In genomic region chr1:154468480-154469240, GRCh38 we compare ENCODE assay signal across 17 cellular contexts. TPM values are rescaled to one million over a fixed set of nuclear protein-coding genes. Genes with fewer than 3 reads are reported as not detected.
DNase-seq lines count a peak whose midpoint lies in the region; ATAC-seq and TF ChIP-seq lines count a peak whose summit lies in the region.
"Had no signal": no experiment of that assay in that cellular context is flagged by ENCODE, and none has a peak within 500 bp of the region (broad histone marks: within the 10 kb centered on the region; RNA-seq: fewer than 3 reads in every experiment).

No MANE protein-coding gene starts in this region.

- H3K36me3 ChIP-seq in right lobe of liver (peaks cover 0 to 45% (median 14%) of the 10 kb centered on the region in 4 donors), mesendoderm (ENCODE audit: control insufficient read depth, insufficient read depth, low read length) (no peaks in the 10 kb centered on the region)

- H3K27me3 ChIP-seq in right lobe of liver (no peaks in the 10 kb centered on the region), mesendoderm (ENCODE audit: insufficient read depth, low read length, poor library complexity) (no peaks in the 10 kb centered on the region)
- H3K27me3 ChIP-seq: testis had no signal

- no peaks in the 10 kb centered on the region for H3K79me2 ChIP-seq in mesendoderm (ENCODE audit: control insufficient read depth, insufficient read depth, low read length)

- no peaks in the 10 kb centered on the region for H3K9me3 ChIP-seq in right lobe of liver
- H3K9me3 ChIP-seq: testis had no signal

- peak overlapping the region; percentile 44 for H3K27ac ChIP-seq in caudate nucleus (ENCODE audit: low read depth, low read length)
- peak overlapping the region in 1 of 3 donors; percentile 26 for H3K27ac ChIP-seq in right lobe of liver
- H3K27ac ChIP-seq in mesendoderm (ENCODE audit: low read depth, low read length) = no peak overlapping the region

- no peak overlapping the region for H2BK15ac ChIP-seq in mesendoderm (replicated peaks; ENCODE audit: low read depth)

- H3K36me3 Mint-ChIP-seq in natural killer cell treated with Interleukin-12 subunit alpha and Interleukin-12 subunit beta and Interleukin-15 and Interleukin-18, amount 100 ng/mL, for 72 hours = no peaks in the 10 kb centered on the region
- no peaks in the 10 kb centered on the region for H3K36me3 Mint-ChIP-seq in natural killer cell
- H3K36me3 Mint-ChIP-seq: CD8-positive, alpha-beta memory T cell had no signal

- in situ Hi-C loops in GM13976 (cut with MboI; ENCODE audit: low sequenced_read_pairs, unreplicated experiment) = no loop called here

- no peak overlapping the region for H2BK120ac ChIP-seq in mesendoderm (ENCODE audit: low read depth, low read length)

- H3K4ac ChIP-seq in mesendoderm (ENCODE audit: low read depth, low read length) = no peak overlapping the region

- no peak overlapping the region for H3K23ac ChIP-seq in mesendoderm (ENCODE audit: low read length)

- no peak overlapping the region for H3K4me2 ChIP-seq in mesendoderm (ENCODE audit: low read length)

- H3K4me3 ChIP-seq in right lobe of liver (no peak overlapping the region), mesendoderm (ENCODE audit: low read length) (no peak overlapping the region)
- H3K4me3 ChIP-seq: testis had no signal

- TF ChIP-seq POLR2A in right lobe of liver (IDR thresholded peaks at IDR 0.05) = no peak

- H3K79me1 ChIP-seq in mesendoderm (ENCODE audit: low read length) = no peaks in the 10 kb centered on the region

- H2AK5ac ChIP-seq in mesendoderm (ENCODE audit: low read length) = no peak overlapping the region

- no peak overlapping the region for H3K4me3 Mint-ChIP-seq in natural killer cell treated with Interleukin-12 subunit alpha and Interleukin-12 subunit beta and Interleukin-15 and Interleukin-18, amount 100 ng/mL, for 72 hours
- H3K4me3 Mint-ChIP-seq in natural killer cell = no peak overlapping the region
- H3K4me3 Mint-ChIP-seq: activated T-cell treated with anti-CD3 and anti-CD28 coated beads, Interleukin-2, amount 50 U/mL, for 24 hours had no signal

- H2BK5ac ChIP-seq in mesendoderm (ENCODE audit: low read length) = no peak overlapping the region

- intact Hi-C loops in natural killer cell (cut with micrococcal nuclease) = no loop called here
- intact Hi-C loops in right lobe of liver (cut with DNase I) = no loop called here

- peak overlapping the region; percentile 45 to 88 for H3K27ac Mint-ChIP-seq in natural killer cell treated with Interleukin-12 subunit alpha and Interleukin-12 subunit beta and Interleukin-15 and Interleukin-18, amount 100 ng/mL, for 72 hours
- H3K27ac Mint-ChIP-seq in natural killer cell = no peak overlapping the region
- H3K27ac Mint-ChIP-seq: activated naive CD4-positive, alpha-beta T cell treated with anti-CD3 and anti-CD28 coated beads, Interleukin-2, amount 50 U/mL, for 72 hours had no signal

- H3K9me3 Mint-ChIP-seq in natural killer cell treated with Interleukin-12 subunit alpha and Interleukin-12 subunit beta and Interleukin-15 and Interleukin-18, amount 100 ng/mL, for 72 hours = no peaks in the 10 kb centered on the region
- H3K9me3 Mint-ChIP-seq in natural killer cell = no peaks in the 10 kb centered on the region
- H3K9me3 Mint-ChIP-seq: activated naive CD4-positive, alpha-beta T cell treated with anti-CD3 and anti-CD28 coated beads, Interleukin-2, amount 50 U/mL, for 72 hours; activated T-cell treated with anti-CD3 and anti-CD28 coated beads, Interleukin-2, amount 50 U/mL, for 24 hours; CD8-positive, alpha-beta memory T cell had no signal

- peaks cover 0 to 11% of the 10 kb centered on the region in 2 donors for H3K27me3 Mint-ChIP-seq in natural killer cell treated with Interleukin-12 subunit alpha and Interleukin-12 subunit beta and Interleukin-15 and Interleukin-18, amount 100 ng/mL, for 72 hours
- peaks cover 12 to 16% of the 10 kb centered on the region in 2 donors for H3K27me3 Mint-ChIP-seq in natural killer cell (ENCODE audit: low read depth in 2 of 2)
- H3K27me3 Mint-ChIP-seq: activated T-cell treated with anti-CD3 and anti-CD28 coated beads, Interleukin-2, amount 50 U/mL, for 24 hours had no signal

- H3K4me1 Mint-ChIP-seq in natural killer cell treated with Interleukin-12 subunit alpha and Interleukin-12 subunit beta and Interleukin-15 and Interleukin-18, amount 100 ng/mL, for 72 hours (ENCODE audit: low read depth in 2 of 2) = peaks cover 34 to 35% of the 10 kb centered on the region in 2 donors
- peaks cover 3 to 8% of the 10 kb centered on the region in 2 donors for H3K4me1 Mint-ChIP-seq in natural killer cell

- TF ChIP-seq CTCF in natural killer cell (IDR thresholded peaks at IDR 0.05) = no peak
- no peak for TF ChIP-seq CTCF in right lobe of liver (IDR thresholded peaks at IDR 0.05)
- TF ChIP-seq CTCF in GM13976 (IDR thresholded peaks at IDR 0.05; ENCODE audit: borderline replicate concordance, control extremely low read depth, extremely low read depth, insufficient read depth, missing control alignments) = no peak

- DNase-seq in natural killer cell treated with Interleukin-12 subunit alpha and Interleukin-12 subunit beta and Interleukin-15 and Interleukin-18, amount 100 ng/mL, for 72 hours (ENCODE audit: low spot score) = no peak
- DNase-seq in natural killer cell (no peak), caudate nucleus (lab: John Stamatoyannopoulos, UW) (peak in 2 of 61 donors; percentile 8 to 50), right lobe of liver (no peak), GM13976 (ENCODE audit: low spot score) (no peak), RPMI8226 (no peak), mesendoderm (no peak)
- DNase-seq: activated T-cell treated with anti-CD3 and anti-CD28 coated beads, Interleukin-2, amount 50 U/mL, for 24 hours; CD8-positive, alpha-beta memory T cell; Karpas-422; NCI-H2081; SW 1271; testis had no signal

- 82% methylated on average over 4 of the region's 13 CpGs for WGBS in right lobe of liver (ENCODE audit: insufficient coverage, low coverage, low lambda C conversion rate, missing lambda C conversion rate)
- no CpG with 5 or more reads among the region's 13 CpGs for WGBS in mesendoderm (ENCODE audit: extremely low coverage, insufficient coverage, low lambda C conversion rate)

- no peak for ATAC-seq in natural killer cell treated with Interleukin-12 subunit alpha and Interleukin-12 subunit beta and Interleukin-15 and Interleukin-18, amount 100 ng/mL, for 72 hours
- ATAC-seq in natural killer cell (no peak), right lobe of liver (peak in 3 of 4 donors; percentile 9 to 43 (median 30))
- ATAC-seq: Right ventricle myocardium inferior had no signal

- H3K18ac ChIP-seq in mesendoderm (ENCODE audit: low read length) = no peak overlapping the region

- no peak overlapping the region for H3K9ac ChIP-seq in mesendoderm (ENCODE audit: low read length)

- H3K4me1 ChIP-seq in right lobe of liver (peaks cover 0 to 5% (median 0%) of the 10 kb centered on the region in 4 donors), mesendoderm (ENCODE audit: control insufficient read depth, low read depth, low read length) (no peaks in the 10 kb centered on the region)

- H3K56ac ChIP-seq in mesendoderm (ENCODE audit: low read length) = no peak overlapping the region

- H4K5ac ChIP-seq in mesendoderm (ENCODE audit: low read length) = no peak overlapping the region

- H4K8ac ChIP-seq in mesendoderm (ENCODE audit: low read depth, low read length) = no peak overlapping the region

RNA-seq across cellular contexts. Expression of gene TDRD10, which starts 33.4 kb away (rescaled TPM):
- not detected for total RNA-seq in natural killer cell treated with Interleukin-12 subunit alpha and Interleukin-12 subunit beta and Interleukin-15 and Interleukin-18, amount 100 ng/mL, for 72 hours
- under 1 TPM in 1 of 3 donors, not detected in 2; 0.38 TPM for total RNA-seq in natural killer cell
- total RNA-seq in right lobe of liver = 1 to 10 TPM in 5 of 6 experiments, under 1 TPM in 1; 0.92 to 2.2 (median 1.4) TPM
- 0.07 TPM for polyA plus RNA-seq in mesendoderm (2013, experiment 1 of 2)
- polyA plus RNA-seq in mesendoderm (2013, experiment 2 of 2) = 0.10 TPM
- total RNA-seq: activated naive CD4-positive, alpha-beta T cell treated with anti-CD3 and anti-CD28 coated beads, Interleukin-2, amount 50 U/mL, for 72 hours; CD8-positive, alpha-beta memory T cell; epithelial cell of proximal tubule; HT-29 had no signal
- polyA plus RNA-seq: CD8-positive, alpha-beta memory T cell had no signal

RNA-seq across cellular contexts. Expression of gene SHE, which starts 33.6 kb away (rescaled TPM):
- under 1 TPM in 1 of 2 donors, not detected in 1; 0.19 TPM for total RNA-seq in natural killer cell treated with Interleukin-12 subunit alpha and Interleukin-12 subunit beta and Interleukin-15 and Interleukin-18, amount 100 ng/mL, for 72 hours
- total RNA-seq in natural killer cell (under 1 TPM in 2 of 3 donors, not detected in 1; 0.10 to 0.14 TPM), right lobe of liver (1 to 10 TPM; 4.0 to 5.6 (median 4.7) TPM)
- polyA plus RNA-seq in mesendoderm (2013, experiment 1 of 2) = 0.17 TPM
- 0.14 TPM for polyA plus RNA-seq in mesendoderm (2013, experiment 2 of 2)
- total RNA-seq: activated naive CD4-positive, alpha-beta T cell treated with anti-CD3 and anti-CD28 coated beads, Interleukin-2, amount 50 U/mL, for 72 hours; CD8-positive, alpha-beta memory T cell; HT-29 had no signal
- polyA plus RNA-seq: CD8-positive, alpha-beta memory T cell had no signal

Comparison
In these comparisons a context has a peak if more than half of its experiments do, and no peak if none do; other contexts are left out.
1. H3K27ac Mint-ChIP-seq: peak in natural killer cell treated with Interleukin-12 subunit alpha and Interleukin-12 subunit beta and Interleukin-15 and Interleukin-18, amount 100 ng/mL, for 72 hours (2 of 2); none in natural killer cell (0 of 2).
2. ATAC-seq: peak in right lobe of liver (3 of 4); none in natural killer cell treated with Interleukin-12 subunit alpha and Interleukin-12 subunit beta and Interleukin-15 and Interleukin-18, amount 100 ng/mL, for 72 hours (0 of 2) and natural killer cell (0 of 3).
3. RNA of gene SHE, which starts 33.6 kb away (total RNA-seq): 4.0 to 5.6 TPM in right lobe of liver; 0.19 TPM in natural killer cell treated with Interleukin-12 subunit alpha and Interleukin-12 subunit beta and Interleukin-15 and Interleukin-18, amount 100 ng/mL, for 72 hours and 0.10 to 0.14 TPM in natural killer cell; every median in the first group is over 4 times any median in the second.